8 cellular contexts compared by ENCODE assay signal in genomic region chr9:6354072-6354686, GRCh38. TPM values are rescaled to one million over a fixed set of nuclear protein-coding genes. Genes with fewer than 3 reads are reported as not detected.
A peak's percentile ranks its signal among the peaks of the same experiment; 100 is the strongest.
DNase-seq lines count a peak whose midpoint lies in the region; ATAC-seq, FAIRE-seq and TF ChIP-seq lines count a peak whose summit lies in the region.

No MANE protein-coding gene starts in this region.

- peak; percentile 66 for TF ChIP-seq CTCF in bronchial epithelial cell (IDR thresholded peaks at IDR 0.05; ENCODE audit: insufficient read depth, low read length, severe bottlenecking)

- no peak overlapping the region for H3K4me3 ChIP-seq in bronchial epithelial cell (ENCODE audit: low read depth, low read length)

- H3K9me3 Mint-ChIP-seq in stimulated activated naive CD8-positive, alpha-beta T cell treated with anti-CD3 and anti-CD28 coated beads, Interleukin-15, amount 100 ng/mL, for 72 hours = no peaks in the 10 kb centered on the region

- ATAC-seq in Right ventricle myocardium inferior (peak; percentile 70), GM21825 (IDR thresholded peaks at IDR 0.05; ENCODE audit: unreplicated experiment) (peak; percentile 81)
- peak; percentile 92 for ATAC-seq in stimulated activated naive CD8-positive, alpha-beta T cell treated with anti-CD3 and anti-CD28 coated beads, Interleukin-15, amount 100 ng/mL, for 72 hours

- no peaks in the 10 kb centered on the region for H3K36me3 ChIP-seq in bronchial epithelial cell (ENCODE audit: control insufficient read depth, insufficient read depth, low read length)

- FAIRE-seq in bronchial epithelial cell (lab: Jason Lieb, UNC) = peak; percentile 7

- intact Hi-C loops in Right ventricle myocardium inferior (cut with DNase I) (loop anchor here (2.0 to 5.0 kb wide), 2 partner anchors 213 to 313 kb away; no protein-coding TSS in a partner anchor), cardiac septum (cut with DNase I) (loop anchor here (2.0 to 10.0 kb wide), 3 partner anchors 141 to 311 kb away; no protein-coding TSS in a partner anchor)

- DNase-seq in Right ventricle myocardium inferior (ENCODE audit: missing footprints) = no peak
- no peak for DNase-seq in cardiac septum (ENCODE audit: low spot score)
- peak; percentile 84 for DNase-seq in LHCN-M2 (ENCODE audit: low read depth)
- peak; percentile 53 for DNase-seq in RPMI8226
- peak; percentile 61 for DNase-seq in bronchial epithelial cell (ENCODE audit: low read depth)
- peak; percentile 83 for DNase-seq in kidney glomerular epithelial cell (lab: John Stamatoyannopoulos, UW)
- peak; percentile 26 to 27 for DNase-seq in stimulated activated naive CD8-positive, alpha-beta T cell treated with anti-CD3 and anti-CD28 coated beads, Interleukin-15, amount 100 ng/mL, for 72 hours

- peaks cover 15% of the 10 kb centered on the region for H3K4me1 Mint-ChIP-seq in stimulated activated naive CD8-positive, alpha-beta T cell treated with anti-CD3 and anti-CD28 coated beads, Interleukin-15, amount 100 ng/mL, for 72 hours

- H3K27ac Mint-ChIP-seq in stimulated activated naive CD8-positive, alpha-beta T cell treated with anti-CD3 and anti-CD28 coated beads, Interleukin-15, amount 100 ng/mL, for 72 hours = peak overlapping the region in 1 of 2 donors; percentile 89

- H3K27me3 Mint-ChIP-seq in stimulated activated naive CD8-positive, alpha-beta T cell treated with anti-CD3 and anti-CD28 coated beads, Interleukin-15, amount 100 ng/mL, for 72 hours = peaks cover 14% of the 10 kb centered on the region

- H3K4me3 Mint-ChIP-seq in stimulated activated naive CD8-positive, alpha-beta T cell treated with anti-CD3 and anti-CD28 coated beads, Interleukin-15, amount 100 ng/mL, for 72 hours = no peak overlapping the region

- H3K27me3 ChIP-seq in bronchial epithelial cell (ENCODE audit: control insufficient read depth, insufficient read depth, low read length) = no peaks in the 10 kb centered on the region

RNA-seq across cellular contexts. Expression of gene TPD52L3, which starts 26.0 kb away (rescaled TPM):
- total RNA-seq in Right ventricle myocardium inferior (not detected), cardiac septum (not detected), LHCN-M2 (2014; rRNA removed) (not detected in 2 replicates), bronchial epithelial cell (not detected in 2 replicates)
- polyA plus RNA-seq in LHCN-M2 (2012) = not detected

RNA-seq across cellular contexts. Expression of gene UHRF2, which starts 58.8 kb away (rescaled TPM):
- 16.0 TPM for total RNA-seq in Right ventricle myocardium inferior
- 14.3 TPM for total RNA-seq in cardiac septum
- 91.8 and 102 TPM in 2 replicates for total RNA-seq in LHCN-M2 (2014; rRNA removed)
- polyA plus RNA-seq in LHCN-M2 (2012) = 14.4 TPM
- 40.2 and 49.5 TPM in 2 replicates for total RNA-seq in bronchial epithelial cell

Comparison
In these comparisons a context has a peak if more than half of its experiments do, and no peak if none do; other contexts are left out.
1. DNase-seq: peak in LHCN-M2 (single experiment), RPMI8226 (single experiment), bronchial epithelial cell (single experiment), kidney glomerular epithelial cell (single experiment) and stimulated activated naive CD8-positive, alpha-beta T cell treated with anti-CD3 and anti-CD28 coated beads, Interleukin-15, amount 100 ng/mL, for 72 hours (2 of 2); none in Right ventricle myocardium inferior (single experiment) and cardiac septum (single experiment).
2. Peak in every context shown above with its lines, with median percentiles within 50 percentile points of each other: ATAC-seq.